In genomic region chr6:77228279-77228678, GRCh38 we compare ENCODE assay signal across 35 cellular contexts.
"Had no signal": no experiment of that assay in that cellular context is flagged by ENCODE, and none has a peak within 500 bp of the region (broad histone marks: within the 10 kb centered on the region; RNA-seq: fewer than 3 reads in every experiment).

No MANE protein-coding gene starts in this region.

- H3K27ac Mint-ChIP-seq: activated CD4-positive, alpha-beta memory T cell treated with anti-CD3 and anti-CD28 coated beads, Interleukin-2, amount 10 ng/mL, durations not matched to agents 7 days and 5 days; activated CD8-positive, alpha-beta memory T cell treated with anti-CD3 and anti-CD28 coated beads, Interleukin-2, amount 10 ng/mL, durations not matched to agents 7 days and 5 days; activated naive CD4-positive, alpha-beta T cell treated with anti-CD3 and anti-CD28 coated beads, Interleukin-2, amount 10 ng/mL, durations not matched to agents 7 days and 5 days; activated naive CD8-positive, alpha-beta T cell; activated naive CD8-positive, alpha-beta T cell treated with anti-CD3 and anti-CD28 coated beads, Interleukin-2, amount 50 U/mL, for 24 hours; brain had no signal

- H3K4me1 Mint-ChIP-seq: activated CD4-positive, alpha-beta memory T cell treated with anti-CD3 and anti-CD28 coated beads, Interleukin-2, amount 10 ng/mL, durations not matched to agents 7 days and 5 days; activated CD8-positive, alpha-beta memory T cell treated with anti-CD3 and anti-CD28 coated beads, Interleukin-2, amount 10 ng/mL, durations not matched to agents 7 days and 5 days; activated naive CD4-positive, alpha-beta T cell treated with anti-CD3 and anti-CD28 coated beads, Interleukin-2, amount 10 ng/mL, durations not matched to agents 7 days and 5 days; activated naive CD8-positive, alpha-beta T cell treated with anti-CD3 and anti-CD28 coated beads, Interleukin-2, amount 50 U/mL, for 24 hours had no signal

- H2AFZ ChIP-seq: PC-9 had no signal

- H3K27ac ChIP-seq: PC-9, RWPE1, WERI-Rb-1 had no signal

- H3K4me3 ChIP-seq: PC-9 had no signal

- H3K27me3 Mint-ChIP-seq: activated CD4-positive, alpha-beta memory T cell treated with anti-CD3 and anti-CD28 coated beads, Interleukin-2, amount 10 ng/mL, durations not matched to agents 7 days and 5 days; activated CD8-positive, alpha-beta memory T cell treated with anti-CD3 and anti-CD28 coated beads, Interleukin-2, amount 10 ng/mL, durations not matched to agents 7 days and 5 days; activated naive CD4-positive, alpha-beta T cell treated with anti-CD3 and anti-CD28 coated beads, Interleukin-2, amount 10 ng/mL, durations not matched to agents 7 days and 5 days; activated naive CD8-positive, alpha-beta T cell; activated naive CD8-positive, alpha-beta T cell treated with anti-CD3 and anti-CD28 coated beads, Interleukin-2, amount 50 U/mL, for 24 hours had no signal

- H3K36me3 ChIP-seq: WERI-Rb-1 had no signal

- H3K4me3 Mint-ChIP-seq: activated CD4-positive, alpha-beta memory T cell treated with anti-CD3 and anti-CD28 coated beads, Interleukin-2, amount 10 ng/mL, durations not matched to agents 7 days and 5 days; activated CD8-positive, alpha-beta memory T cell treated with anti-CD3 and anti-CD28 coated beads, Interleukin-2, amount 10 ng/mL, durations not matched to agents 7 days and 5 days; activated naive CD4-positive, alpha-beta T cell treated with anti-CD3 and anti-CD28 coated beads, Interleukin-2, amount 10 ng/mL, durations not matched to agents 7 days and 5 days; activated naive CD8-positive, alpha-beta T cell; activated naive CD8-positive, alpha-beta T cell treated with anti-CD3 and anti-CD28 coated beads, Interleukin-2, amount 50 U/mL, for 24 hours; brain had no signal

- DNase-seq: activated CD4-positive, alpha-beta memory T cell treated with anti-CD3 and anti-CD28 coated beads, Interleukin-2, amount 10 ng/mL, durations not matched to agents 7 days and 5 days; activated CD4-positive, alpha-beta T cell treated with anti-CD3 and anti-CD28 coated beads for 1 hour; activated CD4-positive, alpha-beta T cell treated with anti-CD3 and anti-CD28 coated beads for 48 hours; activated CD4-positive, CD25-positive, alpha-beta regulatory T cell; activated CD8-positive, alpha-beta memory T cell treated with anti-CD3 and anti-CD28 coated beads for 24 hours; activated CD8-positive, alpha-beta memory T cell treated with anti-CD3 and anti-CD28 coated beads, Interleukin-2, amount 10 ng/mL, durations not matched to agents 7 days and 5 days; activated CD8-positive, alpha-beta memory T cell treated with anti-CD3 and anti-CD28 coated beads, Interleukin-2, amount 50 U/mL, for 48 hours; activated effector memory CD4-positive, alpha-beta T cell treated with Interleukin-2 at 50 U/mL for 16 hours; activated naive CD4-positive, alpha-beta T cell treated with anti-CD3 and anti-CD28 coated beads, Interleukin-2, amount 10 ng/mL, durations not matched to agents 7 days and 5 days; activated naive CD8-positive, alpha-beta T cell treated with anti-CD3 and anti-CD28 coated beads, Interleukin-2, amount 50 U/mL, for 24 hours; activated T-cell treated with anti-CD3 and anti-CD28 coated beads, Interleukin-2, amount 50 U/mL, for 48 hours; anterior cingulate cortex; central memory CD4-positive, alpha-beta T cell; MM.1S; MV-4-11; NCI-H1092; NCI-H1436 treated with DMSO at 0.1 percent for 48 hours; NCI-H1694 treated with DMSO at 0.1 percent for 48 hours; NCI-H2029 treated with DMSO at 0.1 percent for 48 hours; NCI-H2107; NCI-H2171; NCI-H510A; NCI-H526; NCI-H748 treated with DMSO at 0.1 percent for 48 hours; PC-9; SIG-M5; T-helper 1 cell; T-helper 2 cell; T-helper 9 cell; WERI-Rb-1 had no signal

- ATAC-seq: activated CD8-positive, alpha-beta memory T cell treated with anti-CD3 and anti-CD28 coated beads, Interleukin-2, amount 10 ng/mL, durations not matched to agents 7 days and 5 days; activated naive CD8-positive, alpha-beta T cell treated with anti-CD3 and anti-CD28 coated beads, Interleukin-2, amount 50 U/mL, for 24 hours; Right ventricle myocardium inferior; SK-N-SH treated with all-trans-retinoic acid at 6 μM for 48 hours had no signal

- H3K4me2 ChIP-seq: PC-9 had no signal

- H3K36me3 Mint-ChIP-seq: activated CD8-positive, alpha-beta memory T cell treated with anti-CD3 and anti-CD28 coated beads, Interleukin-2, amount 10 ng/mL, durations not matched to agents 7 days and 5 days; activated naive CD4-positive, alpha-beta T cell treated with anti-CD3 and anti-CD28 coated beads, Interleukin-2, amount 10 ng/mL, durations not matched to agents 7 days and 5 days; activated naive CD8-positive, alpha-beta T cell; brain had no signal
